1 cellular context compared by ENCODE assay signal in genomic region chr18:9898792-9899549, GRCh38.
TF ChIP-seq lines count a peak whose summit lies in the region.

No MANE protein-coding gene starts in this region.

TF ChIP-seq in HCT116, 20 proteins besides CTCF, POLR2A, EP300 and RAD21 (continued from another document):
- TF ChIP-seq, protein P1, sequence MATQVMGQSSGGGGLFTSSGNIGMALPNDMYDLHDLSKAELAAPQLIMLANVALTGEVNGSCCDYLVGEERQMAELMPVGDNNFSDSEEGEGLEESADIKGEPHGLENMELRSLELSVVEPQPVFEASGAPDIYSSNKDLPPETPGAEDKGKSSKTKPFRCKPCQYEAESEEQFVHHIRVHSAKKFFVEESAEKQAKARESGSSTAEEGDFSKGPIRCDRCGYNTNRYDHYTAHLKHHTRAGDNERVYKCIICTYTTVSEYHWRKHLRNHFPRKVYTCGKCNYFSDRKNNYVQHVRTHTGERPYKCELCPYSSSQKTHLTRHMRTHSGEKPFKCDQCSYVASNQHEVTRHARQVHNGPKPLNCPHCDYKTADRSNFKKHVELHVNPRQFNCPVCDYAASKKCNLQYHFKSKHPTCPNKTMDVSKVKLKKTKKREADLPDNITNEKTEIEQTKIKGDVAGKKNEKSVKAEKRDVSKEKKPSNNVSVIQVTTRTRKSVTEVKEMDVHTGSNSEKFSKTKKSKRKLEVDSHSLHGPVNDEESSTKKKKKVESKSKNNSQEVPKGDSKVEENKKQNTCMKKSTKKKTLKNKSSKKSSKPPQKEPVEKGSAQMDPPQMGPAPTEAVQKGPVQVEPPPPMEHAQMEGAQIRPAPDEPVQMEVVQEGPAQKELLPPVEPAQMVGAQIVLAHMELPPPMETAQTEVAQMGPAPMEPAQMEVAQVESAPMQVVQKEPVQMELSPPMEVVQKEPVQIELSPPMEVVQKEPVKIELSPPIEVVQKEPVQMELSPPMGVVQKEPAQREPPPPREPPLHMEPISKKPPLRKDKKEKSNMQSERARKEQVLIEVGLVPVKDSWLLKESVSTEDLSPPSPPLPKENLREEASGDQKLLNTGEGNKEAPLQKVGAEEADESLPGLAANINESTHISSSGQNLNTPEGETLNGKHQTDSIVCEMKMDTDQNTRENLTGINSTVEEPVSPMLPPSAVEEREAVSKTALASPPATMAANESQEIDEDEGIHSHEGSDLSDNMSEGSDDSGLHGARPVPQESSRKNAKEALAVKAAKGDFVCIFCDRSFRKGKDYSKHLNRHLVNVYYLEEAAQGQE (IDR thresholded peaks at IDR 0.05; ENCODE audit: low read depth), result no peak
- TF ChIP-seq EGR1 (IDR thresholded peaks at IDR 0.05; ENCODE audit: low read depth), result no peak
- TF ChIP-seq ATF3 (IDR thresholded peaks at IDR 0.05), result no peak
- TF ChIP-seq CBX3 (IDR thresholded peaks at IDR 0.05; ENCODE audit: low read depth), result peak; percentile 77
- TF ChIP-seq, protein P2, sequence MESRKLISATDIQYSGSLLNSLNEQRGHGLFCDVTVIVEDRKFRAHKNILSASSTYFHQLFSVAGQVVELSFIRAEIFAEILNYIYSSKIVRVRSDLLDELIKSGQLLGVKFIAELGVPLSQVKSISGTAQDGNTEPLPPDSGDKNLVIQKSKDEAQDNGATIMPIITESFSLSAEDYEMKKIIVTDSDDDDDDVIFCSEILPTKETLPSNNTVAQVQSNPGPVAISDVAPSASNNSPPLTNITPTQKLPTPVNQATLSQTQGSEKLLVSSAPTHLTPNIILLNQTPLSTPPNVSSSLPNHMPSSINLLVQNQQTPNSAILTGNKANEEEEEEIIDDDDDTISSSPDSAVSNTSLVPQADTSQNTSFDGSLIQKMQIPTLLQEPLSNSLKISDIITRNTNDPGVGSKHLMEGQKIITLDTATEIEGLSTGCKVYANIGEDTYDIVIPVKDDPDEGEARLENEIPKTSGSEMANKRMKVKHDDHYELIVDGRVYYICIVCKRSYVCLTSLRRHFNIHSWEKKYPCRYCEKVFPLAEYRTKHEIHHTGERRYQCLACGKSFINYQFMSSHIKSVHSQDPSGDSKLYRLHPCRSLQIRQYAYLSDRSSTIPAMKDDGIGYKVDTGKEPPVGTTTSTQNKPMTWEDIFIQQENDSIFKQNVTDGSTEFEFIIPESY (IDR thresholded peaks at IDR 0.05; ENCODE audit: extremely low read depth, insufficient replicate concordance, low read length), result no peak
- peak; percentile 82 for TF ChIP-seq JUND (IDR thresholded peaks at IDR 0.05)
- TF ChIP-seq TCF7L2 (IDR thresholded peaks at IDR 0.05; ENCODE audit: borderline replicate concordance, extremely low read depth, insufficient read depth, insufficient read length), result no peak
- peak; percentile 79 for TF ChIP-seq SP1 (IDR thresholded peaks at IDR 0.05; ENCODE audit: low read depth)
